ENCODE assay signal across 9 cellular contexts in genomic region chr3:197802505-197803459, GRCh38. TPM values are rescaled to one million over a fixed set of nuclear protein-coding genes. Genes with fewer than 3 reads are reported as not detected.
DNase-seq lines count a peak whose midpoint lies in the region; ATAC-seq, FAIRE-seq and TF ChIP-seq lines count a peak whose summit lies in the region.
"Had no signal": no experiment of that assay in that cellular context is flagged by ENCODE, and none has a peak within 500 bp of the region (broad histone marks: within the 10 kb centered on the region; RNA-seq: fewer than 3 reads in every experiment).

No MANE protein-coding gene starts in this region.

- no peak overlapping the region for H3K27ac ChIP-seq in pancreas

- no peaks in the 10 kb centered on the region for H3K36me3 ChIP-seq in Loucy (ENCODE audit: insufficient read depth, low read length)
- H3K36me3 ChIP-seq in pancreas = no peaks in the 10 kb centered on the region

- ATAC-seq in pancreas = peak in 3 of 4 donors; percentile 41 to 54 (median 45)
- no peak for ATAC-seq in sciatic nerve

- H2AFZ ChIP-seq in Loucy (ENCODE audit: low read length) = no peak overlapping the region

- H3K27ac Mint-ChIP-seq in chondrocyte (ENCODE audit: unreplicated experiment) = no peak overlapping the region

- no peaks in the 10 kb centered on the region for H3F3A ChIP-seq in Loucy (ENCODE audit: low read depth)

- H3K4me3 Mint-ChIP-seq in chondrocyte (ENCODE audit: unreplicated experiment) = no peak overlapping the region
- H3K4me3 Mint-ChIP-seq: dendritic cell treated with granulocyte-macrophage colony-stimulating factor and Interleukin-4, amounts not matched to agents 40 ng/mL and 50 ng/mL, for 4 days had no signal

- FAIRE-seq in pancreas (lab: Jason Lieb, UNC) = no peak

- H3K9me3 ChIP-seq in Loucy (ENCODE audit: insufficient read depth, low read depth, low read length) (no peaks in the 10 kb centered on the region), pancreas (no peaks in the 10 kb centered on the region)

- no peak overlapping the region for H3K9ac ChIP-seq in Loucy (ENCODE audit: low read depth, low read length, poor library complexity, severe bottlenecking)

- peaks cover 33% of the 10 kb centered on the region for H3K4me1 ChIP-seq in Loucy (ENCODE audit: insufficient read depth, low read length, poor library complexity, severe bottlenecking)
- H3K4me1 ChIP-seq in pancreas = no peaks in the 10 kb centered on the region

- no peaks in the 10 kb centered on the region for H3K36me3 Mint-ChIP-seq in chondrocyte (ENCODE audit: low read depth)

- no peak for DNase-seq in GM12864 (ENCODE audit: low read depth)
- no peak for DNase-seq in chondrocyte (ENCODE audit: low spot score)
- DNase-seq in pancreas = no peak
- DNase-seq in sciatic nerve (ENCODE audit: low spot score) = no peak
- no peak for DNase-seq in NCI-H510A treated with DMSO at 0.1 percent for 48 hours (lab: John Stamatoyannopoulos, UW)
- no peak for DNase-seq in DMS79 treated with DMSO at 0.1 percent for 48 hours (lab: John Stamatoyannopoulos, UW)
- DNase-seq: kidney glomerular epithelial cell had no signal

- H3K4me2 ChIP-seq in Loucy (ENCODE audit: low read depth, low read length, poor library complexity, severe bottlenecking) = no peak overlapping the region

- 53 to 58% methylated on average over 9 of the region's 9 CpGs for WGBS in pancreas, 2 donors

- no peaks in the 10 kb centered on the region for H3K9me2 ChIP-seq in Loucy (replicated peaks; ENCODE audit: low read depth, low read length)

- H3K4me1 Mint-ChIP-seq in chondrocyte (ENCODE audit: low read depth) = peaks cover 58% of the 10 kb centered on the region

- H3K79me2 ChIP-seq in Loucy (ENCODE audit: insufficient read depth, low read length) = peaks cover 65% of the 10 kb centered on the region

- intact Hi-C loops in pancreas (cut with DNase I) (no loop called here), sciatic nerve (cut with DNase I) (no loop called here)

- H3K27me3 ChIP-seq in Loucy (ENCODE audit: insufficient read depth, low read length, poor library complexity, severe bottlenecking) = no peaks in the 10 kb centered on the region
- no peaks in the 10 kb centered on the region for H3K27me3 ChIP-seq in pancreas

- no peak overlapping the region for H3K4me3 ChIP-seq in GM12864 (ENCODE audit: low read depth, low read length)
- no peak overlapping the region for H3K4me3 ChIP-seq in Loucy (ENCODE audit: low read length, poor library complexity, severe bottlenecking)
- H3K4me3 ChIP-seq in pancreas = no peak overlapping the region

- H3K9me3 Mint-ChIP-seq in chondrocyte (ENCODE audit: low read depth) = no peaks in the 10 kb centered on the region
- H3K9me3 Mint-ChIP-seq: dendritic cell treated with granulocyte-macrophage colony-stimulating factor and Interleukin-4, amounts not matched to agents 40 ng/mL and 50 ng/mL, for 4 days had no signal

- TF ChIP-seq CTCF in GM12864 (IDR thresholded peaks at IDR 0.05; ENCODE audit: low read depth, low read length, missing control alignments) (peak; percentile 16), Loucy (conservative IDR thresholded peaks at IDR 0.05; ENCODE audit: low read length) (peak; percentile 52), chondrocyte (IDR thresholded peaks at IDR 0.05) (peak; percentile 53), pancreas (IDR thresholded peaks at IDR 0.05) (no peak)

- H4K20me1 ChIP-seq in Loucy (ENCODE audit: insufficient read depth, low read length, poor library complexity, severe bottlenecking) = peaks cover 22% of the 10 kb centered on the region

- no peaks in the 10 kb centered on the region for H3K27me3 Mint-ChIP-seq in chondrocyte (ENCODE audit: low read depth)
- H3K27me3 Mint-ChIP-seq: dendritic cell treated with granulocyte-macrophage colony-stimulating factor and Interleukin-4, amounts not matched to agents 40 ng/mL and 50 ng/mL, for 4 days had no signal

RNA-seq across cellular contexts. Expression of gene LRCH3, which starts 11.7 kb away (rescaled TPM):
- total RNA-seq in chondrocyte = 41.7 to 59.9 TPM (median 49.8 TPM) in 3 replicates
- total RNA-seq in pancreas = 10 to 100 TPM; 11.1 to 26.1 (median 16.8) TPM
- 1 to 10 TPM; 5.4 to 9.7 TPM for polyA plus RNA-seq in pancreas
- total RNA-seq in sciatic nerve = 89.7 TPM

RNA-seq across cellular contexts. Expression of gene FYTTD1, which starts 53.1 kb away (rescaled TPM):
- total RNA-seq in chondrocyte = 73.6 to 83.3 TPM (median 74.2 TPM) in 3 replicates
- total RNA-seq in pancreas = 10 to 100 TPM; 22.8 to 37.9 (median 30.5) TPM
- 10 to 100 TPM in 1 of 2 donors, 1 to 10 TPM in 1; 8.3 to 11.0 TPM for polyA plus RNA-seq in pancreas
- 66.8 TPM for total RNA-seq in sciatic nerve

Comparison
In these comparisons a context has a peak if more than half of its experiments do, and no peak if none do; other contexts are left out.
1. CTCF ChIP-seq: peak in GM12864 (single experiment), Loucy (single experiment) and chondrocyte (single experiment); none in pancreas (0 of 4).